ENCODE assay signal across 19 cellular contexts in genomic region chr18:79461627-79462026, GRCh38.
"Had no signal": no experiment of that assay in that cellular context is flagged by ENCODE, and none has a peak within 500 bp of the region (broad histone marks: within the 10 kb centered on the region; RNA-seq: fewer than 3 reads in every experiment).

No MANE protein-coding gene starts in this region.

- H3K27ac Mint-ChIP-seq: activated CD4-positive, alpha-beta memory T cell treated with anti-CD3 and anti-CD28 coated beads, Interleukin-2, amount 10 ng/mL, durations not matched to agents 7 days and 5 days; effector memory CD8-positive, alpha-beta T cell; natural killer cell treated with Interleukin-12 subunit alpha and Interleukin-12 subunit beta and Interleukin-15 and Interleukin-18, amount 100 ng/mL, for 72 hours; type B pancreatic cell had no signal

- H3K27me3 ChIP-seq: ascending aorta, breast epithelium, foreskin keratinocyte, suprapubic skin had no signal

- ATAC-seq: effector memory CD8-positive, alpha-beta T cell; foreskin keratinocyte; left ventricle myocardium superior; natural killer cell treated with Interleukin-12 subunit alpha and Interleukin-12 subunit beta and Interleukin-15 and Interleukin-18, amount 100 ng/mL, for 72 hours had no signal

- H3K9me3 ChIP-seq: ascending aorta, breast epithelium, suprapubic skin had no signal

- H3K9me3 Mint-ChIP-seq: activated CD4-positive, alpha-beta memory T cell treated with anti-CD3 and anti-CD28 coated beads, Interleukin-2, amount 10 ng/mL, durations not matched to agents 7 days and 5 days; effector memory CD8-positive, alpha-beta T cell; natural killer cell treated with Interleukin-12 subunit alpha and Interleukin-12 subunit beta and Interleukin-15 and Interleukin-18, amount 100 ng/mL, for 72 hours; type B pancreatic cell had no signal

- H3K27ac ChIP-seq: ascending aorta, breast epithelium, foreskin keratinocyte, suprapubic skin had no signal

- H3K36me3 Mint-ChIP-seq: natural killer cell treated with Interleukin-12 subunit alpha and Interleukin-12 subunit beta and Interleukin-15 and Interleukin-18, amount 100 ng/mL, for 72 hours; type B pancreatic cell had no signal

- H3K27me3 Mint-ChIP-seq: activated CD4-positive, alpha-beta memory T cell treated with anti-CD3 and anti-CD28 coated beads, Interleukin-2, amount 10 ng/mL, durations not matched to agents 7 days and 5 days; effector memory CD8-positive, alpha-beta T cell; natural killer cell treated with Interleukin-12 subunit alpha and Interleukin-12 subunit beta and Interleukin-15 and Interleukin-18, amount 100 ng/mL, for 72 hours; type B pancreatic cell had no signal

- H3K36me3 ChIP-seq: breast epithelium had no signal

- DNase-seq: activated CD4-positive, alpha-beta memory T cell treated with anti-CD3 and anti-CD28 coated beads, Interleukin-2, amount 10 ng/mL, durations not matched to agents 7 days and 5 days; activated CD8-positive, alpha-beta memory T cell treated with anti-CD3 and anti-CD28 coated beads, Interleukin-2, amount 50 U/mL, for 4 hours; cerebellar nuclear complex; effector memory CD8-positive, alpha-beta T cell; foreskin keratinocyte; glutamatergic neuron; kidney glomerular epithelial cell; left ventricle myocardium superior; mesendoderm; occipital lobe; stimulated activated CD4-positive, alpha-beta T cell treated with anti-CD3 and anti-CD28 coated beads, Interleukin-2, amount 100 ng/mL, for 48 hours; stimulated activated naive CD4-positive, alpha-beta T cell treated with Interleukin-2 at 50 U/mL for 16 hours; T-helper 1 cell; T1000 had no signal

- H3K4me3 Mint-ChIP-seq: activated CD4-positive, alpha-beta memory T cell treated with anti-CD3 and anti-CD28 coated beads, Interleukin-2, amount 10 ng/mL, durations not matched to agents 7 days and 5 days; effector memory CD8-positive, alpha-beta T cell; natural killer cell treated with Interleukin-12 subunit alpha and Interleukin-12 subunit beta and Interleukin-15 and Interleukin-18, amount 100 ng/mL, for 72 hours; type B pancreatic cell had no signal

- H3K4me3 ChIP-seq: ascending aorta, breast epithelium, suprapubic skin had no signal
